Comparison of ENCODE assay signal across 9 cellular contexts in the genomic region with DNA sequence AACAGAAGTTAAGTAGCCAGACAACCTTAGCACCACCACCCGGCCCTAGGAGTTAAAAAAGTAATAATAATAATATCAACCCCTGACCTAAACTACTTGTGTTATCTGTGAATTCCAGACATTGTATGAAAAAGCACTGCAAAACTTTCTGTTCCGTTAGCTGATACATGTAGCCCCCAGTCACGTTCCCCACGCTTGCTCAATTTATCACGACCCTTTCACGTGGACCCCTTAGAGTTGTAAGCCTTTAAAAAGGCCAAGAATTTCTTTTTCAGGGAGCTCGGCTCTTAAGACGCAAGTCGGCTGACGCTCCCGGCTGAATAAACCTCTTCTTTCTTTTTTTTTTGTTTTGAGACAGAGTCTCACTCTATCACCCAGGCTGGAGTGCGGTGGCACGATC. TPM values are rescaled to one million over a fixed set of nuclear protein-coding genes. Genes with fewer than 3 reads are reported as not detected.
"Had no signal": no experiment of that assay in that cellular context is flagged by ENCODE, and none has a peak within 500 bp of the region (broad histone marks: within the 10 kb centered on the region; RNA-seq: fewer than 3 reads in every experiment).

No MANE protein-coding gene starts in this region.

RNA-seq across cellular contexts. Expression of a gene that starts 6.7 kb away (rescaled TPM):
- total RNA-seq: bronchial epithelial cell, LHCN-M2, M059J, PC-9, SK-MEL-5 had no signal

RNA-seq across cellular contexts. Expression of a gene that starts 26.5 kb away (rescaled TPM):
- total RNA-seq: bronchial epithelial cell, LHCN-M2, M059J, SK-MEL-5 had no signal
- polyA plus RNA-seq: IgD-negative memory B cell had no signal

RNA-seq across cellular contexts. Expression of a gene that starts 44.3 kb away (rescaled TPM):
- total RNA-seq: activated CD8-positive, alpha-beta T cell treated with anti-CD3 and anti-CD28 coated beads, Interleukin-2, amount 10 ng/mL, durations not matched to agents 7 days and 5 days; activated naive CD4-positive, alpha-beta T cell treated with anti-CD3 and anti-CD28 coated beads for 36 hours; bronchial epithelial cell; M059J; SK-MEL-5; T-cell had no signal
